ENCODE assay signal across 1 cellular context in the genomic region with DNA sequence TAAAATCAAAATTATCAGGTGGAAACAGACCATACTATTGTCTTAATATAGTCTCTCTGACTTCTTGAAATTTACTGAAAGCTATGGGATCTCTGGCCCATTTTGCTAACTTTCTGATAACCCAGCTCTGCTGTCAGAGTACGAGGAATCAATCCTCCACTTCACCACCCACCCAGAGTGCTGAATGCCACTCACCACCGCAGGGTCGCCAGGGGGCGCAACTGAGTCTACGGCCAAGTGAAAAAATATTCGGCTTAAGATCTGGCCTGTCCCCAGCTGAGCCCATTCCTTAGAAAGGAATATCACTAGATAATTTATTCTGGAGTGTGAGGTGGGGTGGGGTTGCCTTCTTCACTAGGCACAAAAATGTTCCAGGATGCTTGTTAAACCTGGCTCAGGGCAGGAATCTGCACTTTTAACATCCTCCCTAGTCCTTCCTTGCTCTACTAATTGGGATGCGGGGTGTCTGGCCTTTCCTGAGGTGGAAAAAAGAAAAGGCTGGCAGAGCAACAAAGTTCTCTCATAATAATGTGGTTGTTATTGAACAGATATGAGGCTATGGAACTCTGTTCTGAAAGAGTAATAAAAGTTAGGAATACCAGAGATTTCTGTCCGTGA.
TF ChIP-seq lines count a peak whose summit lies in the region.

No MANE protein-coding gene starts in this region.

TF ChIP-seq in H1, 55 proteins besides CTCF, POLR2A, EP300 and RAD21:
- TF ChIP-seq TCF12 (IDR thresholded peaks at IDR 0.05; ENCODE audit: low read depth, low read length) (no peak), TBP (IDR thresholded peaks at IDR 0.05; ENCODE audit: low read depth, low read length) (no peak), CBX5 (IDR thresholded peaks at IDR 0.05; ENCODE audit: low read depth, low read length) (no peak), RXRA (IDR thresholded peaks at IDR 0.05; ENCODE audit: insufficient read depth, low read depth, low read length) (no peak), TEAD4 (IDR thresholded peaks at IDR 0.05; ENCODE audit: low read depth, low read length) (0 out of 2 replicates have a peak, but pooled peaks have one; percentile 46)
- TF ChIP-seq, protein P1, sequence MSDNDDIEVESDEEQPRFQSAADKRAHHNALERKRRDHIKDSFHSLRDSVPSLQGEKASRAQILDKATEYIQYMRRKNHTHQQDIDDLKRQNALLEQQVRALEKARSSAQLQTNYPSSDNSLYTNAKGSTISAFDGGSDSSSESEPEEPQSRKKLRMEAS (IDR thresholded peaks at IDR 0.05), result no peak
